2 cellular contexts compared by ENCODE assay signal in the genomic region with DNA sequence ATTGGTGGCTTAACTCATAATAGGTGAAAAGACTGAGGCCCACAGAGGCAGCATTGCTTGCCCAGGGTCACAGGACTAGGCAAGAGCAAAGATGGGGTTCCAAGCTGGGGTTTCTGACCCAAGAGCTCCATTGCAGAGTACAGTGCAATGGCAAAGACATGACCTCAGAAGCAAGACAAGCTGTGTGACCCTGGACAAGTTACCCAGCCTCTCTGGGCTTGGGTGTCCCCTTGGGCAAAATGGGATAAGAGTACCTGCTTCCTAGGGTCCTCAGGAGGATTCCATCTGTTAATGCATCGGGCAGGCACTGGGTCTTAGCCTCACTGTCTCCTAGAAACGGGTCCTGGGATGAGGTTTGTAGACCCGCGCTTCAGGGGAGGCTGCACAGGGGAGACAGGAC.
TF ChIP-seq lines count a peak whose summit lies in the region.

No MANE protein-coding gene starts in this region.

TF ChIP-seq in IMR-90, 13 proteins besides CTCF, POLR2A, EP300 and RAD21:
- TF ChIP-seq RCOR1 (IDR thresholded peaks at IDR 0.05; ENCODE audit: insufficient replicate concordance, low read length) (no peak), RFX5 (IDR thresholded peaks at IDR 0.05; ENCODE audit: low read depth, low read length) (no peak)

TF ChIP-seq in HepG2, 621 proteins besides CTCF, POLR2A, EP300 and RAD21:
- no peak for TF ChIP-seq SMAD9 (CRISPR knock-in tag; IDR thresholded peaks at IDR 0.05)
- peak; percentile 97 for TF ChIP-seq ZNF768 (CRISPR knock-in tag; IDR thresholded peaks at IDR 0.05)
- peak; percentile 73 for TF ChIP-seq ZMYM3 (CRISPR knock-in tag; IDR thresholded peaks at IDR 0.05)
